In the genomic region with DNA sequence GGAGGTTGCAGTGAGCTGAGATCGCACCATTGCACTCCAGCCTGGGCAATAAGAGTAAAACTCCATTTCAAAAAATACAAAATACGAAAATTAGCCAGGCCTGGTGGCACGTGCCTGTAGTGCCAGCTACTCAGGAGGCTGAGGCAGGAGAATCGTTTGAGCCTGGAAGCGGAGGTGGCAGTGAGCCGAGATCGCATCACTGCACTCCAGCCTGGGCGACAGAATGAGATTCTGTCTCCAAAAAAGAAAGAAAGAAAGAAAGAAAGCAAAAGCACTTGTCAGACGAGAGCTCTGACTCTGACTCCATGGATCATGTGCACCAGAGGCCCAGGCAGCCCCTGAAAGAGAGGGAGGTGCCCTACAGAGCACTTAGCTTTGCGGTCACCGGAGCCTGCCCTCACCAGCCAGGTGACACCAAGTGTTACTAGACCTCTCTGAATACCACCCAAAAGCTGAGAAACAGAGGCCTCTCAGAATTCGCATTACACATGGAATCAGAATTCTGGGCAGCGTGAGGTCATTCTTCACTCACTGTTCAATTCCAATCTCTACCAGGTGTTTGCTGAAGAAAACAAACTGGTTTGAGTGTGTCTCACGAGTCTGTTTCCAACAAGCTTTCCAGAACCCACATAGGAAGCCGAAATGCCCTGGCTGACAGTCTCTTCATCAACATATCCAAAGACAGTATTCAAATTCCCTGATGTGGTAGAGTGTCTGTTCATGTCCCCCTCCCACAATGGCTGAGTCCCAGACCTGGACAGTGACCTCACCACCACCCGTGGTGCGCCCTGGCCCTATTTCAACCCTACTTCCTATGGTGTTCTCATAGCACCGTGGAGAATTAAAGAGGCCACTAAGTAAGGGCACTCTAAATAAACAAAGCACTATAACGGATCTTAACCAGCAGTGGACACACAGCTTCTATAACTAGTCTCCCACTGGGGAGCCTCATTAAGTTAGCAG, we compare ENCODE assay signal across 1 cellular context.
TF ChIP-seq lines count a peak whose summit lies in the region.

No MANE protein-coding gene starts in this region.

TF ChIP-seq in GM23338, 12 proteins besides CTCF, POLR2A, EP300 and RAD21 (continued from another document):
- TF ChIP-seq, protein P1, sequence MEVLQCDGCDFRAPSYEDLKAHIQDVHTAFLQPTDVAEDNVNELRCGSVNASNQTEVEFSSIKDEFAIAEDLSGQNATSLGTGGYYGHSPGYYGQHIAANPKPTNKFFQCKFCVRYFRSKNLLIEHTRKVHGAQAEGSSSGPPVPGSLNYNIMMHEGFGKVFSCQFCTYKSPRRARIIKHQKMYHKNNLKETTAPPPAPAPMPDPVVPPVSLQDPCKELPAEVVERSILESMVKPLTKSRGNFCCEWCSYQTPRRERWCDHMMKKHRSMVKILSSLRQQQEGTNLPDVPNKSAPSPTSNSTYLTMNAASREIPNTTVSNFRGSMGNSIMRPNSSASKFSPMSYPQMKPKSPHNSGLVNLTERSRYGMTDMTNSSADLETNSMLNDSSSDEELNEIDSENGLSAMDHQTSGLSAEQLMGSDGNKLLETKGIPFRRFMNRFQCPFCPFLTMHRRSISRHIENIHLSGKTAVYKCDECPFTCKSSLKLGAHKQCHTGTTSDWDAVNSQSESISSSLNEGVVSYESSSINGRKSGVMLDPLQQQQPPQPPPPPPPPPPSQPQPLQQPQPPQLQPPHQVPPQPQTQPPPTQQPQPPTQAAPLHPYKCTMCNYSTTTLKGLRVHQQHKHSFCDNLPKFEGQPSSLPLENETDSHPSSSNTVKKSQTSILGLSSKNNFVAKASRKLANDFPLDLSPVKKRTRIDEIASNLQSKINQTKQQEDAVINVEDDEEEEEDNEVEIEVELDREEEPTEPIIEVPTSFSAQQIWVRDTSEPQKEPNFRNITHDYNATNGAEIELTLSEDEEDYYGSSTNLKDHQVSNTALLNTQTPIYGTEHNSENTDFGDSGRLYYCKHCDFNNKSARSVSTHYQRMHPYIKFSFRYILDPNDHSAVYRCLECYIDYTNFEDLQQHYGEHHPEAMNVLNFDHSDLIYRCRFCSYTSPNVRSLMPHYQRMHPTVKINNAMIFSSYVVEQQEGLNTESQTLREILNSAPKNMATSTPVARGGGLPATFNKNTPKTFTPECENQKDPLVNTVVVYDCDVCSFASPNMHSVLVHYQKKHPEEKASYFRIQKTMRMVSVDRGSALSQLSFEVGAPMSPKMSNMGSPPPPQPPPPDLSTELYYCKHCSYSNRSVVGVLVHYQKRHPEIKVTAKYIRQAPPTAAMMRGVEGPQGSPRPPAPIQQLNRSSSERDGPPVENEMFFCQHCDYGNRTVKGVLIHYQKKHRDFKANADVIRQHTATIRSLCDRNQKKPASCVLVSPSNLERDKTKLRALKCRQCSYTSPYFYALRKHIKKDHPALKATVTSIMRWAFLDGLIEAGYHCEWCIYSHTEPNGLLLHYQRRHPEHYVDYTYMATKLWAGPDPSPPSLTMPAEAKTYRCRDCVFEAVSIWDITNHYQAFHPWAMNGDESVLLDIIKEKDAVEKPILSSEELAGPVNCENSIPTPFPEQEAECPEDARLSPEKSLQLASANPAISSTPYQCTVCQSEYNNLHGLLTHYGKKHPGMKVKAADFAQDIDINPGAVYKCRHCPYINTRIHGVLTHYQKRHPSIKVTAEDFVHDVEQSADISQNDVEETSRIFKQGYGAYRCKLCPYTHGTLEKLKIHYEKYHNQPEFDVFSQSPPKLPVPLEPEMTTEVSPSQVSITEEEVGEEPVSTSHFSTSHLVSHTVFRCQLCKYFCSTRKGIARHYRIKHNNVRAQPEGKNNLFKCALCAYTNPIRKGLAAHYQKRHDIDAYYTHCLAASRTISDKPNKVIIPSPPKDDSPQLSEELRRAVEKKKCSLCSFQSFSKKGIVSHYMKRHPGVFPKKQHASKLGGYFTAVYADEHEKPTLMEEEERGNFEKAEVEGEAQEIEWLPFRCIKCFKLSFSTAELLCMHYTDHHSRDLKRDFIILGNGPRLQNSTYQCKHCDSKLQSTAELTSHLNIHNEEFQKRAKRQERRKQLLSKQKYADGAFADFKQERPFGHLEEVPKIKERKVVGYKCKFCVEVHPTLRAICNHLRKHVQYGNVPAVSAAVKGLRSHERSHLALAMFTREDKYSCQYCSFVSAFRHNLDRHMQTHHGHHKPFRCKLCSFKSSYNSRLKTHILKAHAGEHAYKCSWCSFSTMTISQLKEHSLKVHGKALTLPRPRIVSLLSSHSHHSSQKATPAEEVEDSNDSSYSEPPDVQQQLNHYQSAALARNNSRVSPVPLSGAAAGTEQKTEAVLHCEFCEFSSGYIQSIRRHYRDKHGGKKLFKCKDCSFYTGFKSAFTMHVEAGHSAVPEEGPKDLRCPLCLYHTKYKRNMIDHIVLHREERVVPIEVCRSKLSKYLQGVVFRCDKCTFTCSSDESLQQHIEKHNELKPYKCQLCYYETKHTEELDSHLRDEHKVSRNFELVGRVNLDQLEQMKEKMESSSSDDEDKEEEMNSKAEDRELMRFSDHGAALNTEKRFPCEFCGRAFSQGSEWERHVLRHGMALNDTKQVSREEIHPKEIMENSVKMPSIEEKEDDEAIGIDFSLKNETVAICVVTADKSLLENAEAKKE (CRISPR knock-in tag; IDR thresholded peaks at IDR 0.05) = no peak
